2 cellular contexts compared by ENCODE assay signal in genomic region chr16:46920402-46921068, GRCh38.
A peak's percentile ranks its signal among the peaks of the same experiment; 100 is the strongest.
TF ChIP-seq lines count a peak whose summit lies in the region.

No MANE protein-coding gene starts in this region.

TF ChIP-seq in HCT116, 20 proteins besides CTCF, POLR2A, EP300 and RAD21 (continued from another document):
- TF ChIP-seq JUND (IDR thresholded peaks at IDR 0.05) (peak; percentile 30; the same call in 1 of the 2 replicates), ELF1 (IDR thresholded peaks at IDR 0.05; ENCODE audit: borderline replicate concordance, low read depth) (no peak), YY1 (IDR thresholded peaks at IDR 0.05; ENCODE audit: extremely low read depth, insufficient replicate concordance, low read depth, low read length) (peak; percentile 14)
- TF ChIP-seq, protein P1, sequence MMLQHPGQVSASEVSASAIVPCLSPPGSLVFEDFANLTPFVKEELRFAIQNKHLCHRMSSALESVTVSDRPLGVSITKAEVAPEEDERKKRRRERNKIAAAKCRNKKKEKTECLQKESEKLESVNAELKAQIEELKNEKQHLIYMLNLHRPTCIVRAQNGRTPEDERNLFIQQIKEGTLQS (IDR thresholded peaks at IDR 0.05): no peak
TF ChIP-seq in HCT116: peak in this region for 4.

TF ChIP-seq in SK-N-SH treated with all-trans-retinoic acid at 6 μM for 48 hours, 23 proteins besides CTCF, POLR2A, EP300 and RAD21 (continued from another document):
- TF ChIP-seq, protein P2, sequence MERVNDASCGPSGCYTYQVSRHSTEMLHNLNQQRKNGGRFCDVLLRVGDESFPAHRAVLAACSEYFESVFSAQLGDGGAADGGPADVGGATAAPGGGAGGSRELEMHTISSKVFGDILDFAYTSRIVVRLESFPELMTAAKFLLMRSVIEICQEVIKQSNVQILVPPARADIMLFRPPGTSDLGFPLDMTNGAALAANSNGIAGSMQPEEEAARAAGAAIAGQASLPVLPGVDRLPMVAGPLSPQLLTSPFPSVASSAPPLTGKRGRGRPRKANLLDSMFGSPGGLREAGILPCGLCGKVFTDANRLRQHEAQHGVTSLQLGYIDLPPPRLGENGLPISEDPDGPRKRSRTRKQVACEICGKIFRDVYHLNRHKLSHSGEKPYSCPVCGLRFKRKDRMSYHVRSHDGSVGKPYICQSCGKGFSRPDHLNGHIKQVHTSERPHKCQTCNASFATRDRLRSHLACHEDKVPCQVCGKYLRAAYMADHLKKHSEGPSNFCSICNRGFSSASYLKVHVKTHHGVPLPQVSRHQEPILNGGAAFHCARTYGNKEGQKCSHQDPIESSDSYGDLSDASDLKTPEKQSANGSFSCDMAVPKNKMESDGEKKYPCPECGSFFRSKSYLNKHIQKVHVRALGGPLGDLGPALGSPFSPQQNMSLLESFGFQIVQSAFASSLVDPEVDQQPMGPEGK (CRISPR knock-in tag; IDR thresholded peaks at IDR 0.05; ENCODE audit: borderline replicate concordance): no peak
- TF ChIP-seq ZNF8 (CRISPR knock-in tag; IDR thresholded peaks at IDR 0.05): no peak
- no peak for TF ChIP-seq RARB (CRISPR knock-in tag; IDR thresholded peaks at IDR 0.05)
- TF ChIP-seq, protein P3, sequence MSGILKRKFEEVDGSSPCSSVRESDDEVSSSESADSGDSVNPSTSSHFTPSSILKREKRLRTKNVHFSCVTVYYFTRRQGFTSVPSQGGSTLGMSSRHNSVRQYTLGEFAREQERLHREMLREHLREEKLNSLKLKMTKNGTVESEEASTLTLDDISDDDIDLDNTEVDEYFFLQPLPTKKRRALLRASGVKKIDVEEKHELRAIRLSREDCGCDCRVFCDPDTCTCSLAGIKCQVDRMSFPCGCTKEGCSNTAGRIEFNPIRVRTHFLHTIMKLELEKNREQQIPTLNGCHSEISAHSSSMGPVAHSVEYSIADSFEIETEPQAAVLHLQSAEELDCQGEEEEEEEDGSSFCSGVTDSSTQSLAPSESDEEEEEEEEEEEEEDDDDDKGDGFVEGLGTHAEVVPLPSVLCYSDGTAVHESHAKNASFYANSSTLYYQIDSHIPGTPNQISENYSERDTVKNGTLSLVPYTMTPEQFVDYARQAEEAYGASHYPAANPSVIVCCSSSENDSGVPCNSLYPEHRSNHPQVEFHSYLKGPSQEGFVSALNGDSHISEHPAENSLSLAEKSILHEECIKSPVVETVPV (CRISPR knock-in tag; IDR thresholded peaks at IDR 0.05): no peak
- TF ChIP-seq, protein P4, sequence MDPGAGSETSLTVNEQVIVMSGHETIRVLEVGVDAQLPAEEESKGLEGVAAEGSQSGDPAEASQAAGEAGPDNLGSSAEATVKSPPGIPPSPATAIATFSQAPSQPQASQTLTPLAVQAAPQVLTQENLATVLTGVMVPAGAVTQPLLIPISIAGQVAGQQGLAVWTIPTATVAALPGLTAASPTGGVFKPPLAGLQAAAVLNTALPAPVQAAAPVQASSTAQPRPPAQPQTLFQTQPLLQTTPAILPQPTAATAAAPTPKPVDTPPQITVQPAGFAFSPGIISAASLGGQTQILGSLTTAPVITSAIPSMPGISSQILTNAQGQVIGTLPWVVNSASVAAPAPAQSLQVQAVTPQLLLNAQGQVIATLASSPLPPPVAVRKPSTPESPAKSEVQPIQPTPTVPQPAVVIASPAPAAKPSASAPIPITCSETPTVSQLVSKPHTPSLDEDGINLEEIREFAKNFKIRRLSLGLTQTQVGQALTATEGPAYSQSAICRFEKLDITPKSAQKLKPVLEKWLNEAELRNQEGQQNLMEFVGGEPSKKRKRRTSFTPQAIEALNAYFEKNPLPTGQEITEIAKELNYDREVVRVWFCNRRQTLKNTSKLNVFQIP (CRISPR knock-in tag; IDR thresholded peaks at IDR 0.05; ENCODE audit: borderline replicate concordance, low read depth): no peak
- no peak for TF ChIP-seq ZNF565 (CRISPR knock-in tag; conservative IDR thresholded peaks at IDR 0.05; ENCODE audit: low read depth)
- no peak for TF ChIP-seq OSR1 (CRISPR knock-in tag; IDR thresholded peaks at IDR 0.05)
- no peak for TF ChIP-seq GLIS3 (CRISPR knock-in tag; IDR thresholded peaks at IDR 0.05)
- TF ChIP-seq ARNTL (CRISPR knock-in tag; IDR thresholded peaks at IDR 0.05; ENCODE audit: borderline replicate concordance, low read depth): no peak
- TF ChIP-seq, protein P5, sequence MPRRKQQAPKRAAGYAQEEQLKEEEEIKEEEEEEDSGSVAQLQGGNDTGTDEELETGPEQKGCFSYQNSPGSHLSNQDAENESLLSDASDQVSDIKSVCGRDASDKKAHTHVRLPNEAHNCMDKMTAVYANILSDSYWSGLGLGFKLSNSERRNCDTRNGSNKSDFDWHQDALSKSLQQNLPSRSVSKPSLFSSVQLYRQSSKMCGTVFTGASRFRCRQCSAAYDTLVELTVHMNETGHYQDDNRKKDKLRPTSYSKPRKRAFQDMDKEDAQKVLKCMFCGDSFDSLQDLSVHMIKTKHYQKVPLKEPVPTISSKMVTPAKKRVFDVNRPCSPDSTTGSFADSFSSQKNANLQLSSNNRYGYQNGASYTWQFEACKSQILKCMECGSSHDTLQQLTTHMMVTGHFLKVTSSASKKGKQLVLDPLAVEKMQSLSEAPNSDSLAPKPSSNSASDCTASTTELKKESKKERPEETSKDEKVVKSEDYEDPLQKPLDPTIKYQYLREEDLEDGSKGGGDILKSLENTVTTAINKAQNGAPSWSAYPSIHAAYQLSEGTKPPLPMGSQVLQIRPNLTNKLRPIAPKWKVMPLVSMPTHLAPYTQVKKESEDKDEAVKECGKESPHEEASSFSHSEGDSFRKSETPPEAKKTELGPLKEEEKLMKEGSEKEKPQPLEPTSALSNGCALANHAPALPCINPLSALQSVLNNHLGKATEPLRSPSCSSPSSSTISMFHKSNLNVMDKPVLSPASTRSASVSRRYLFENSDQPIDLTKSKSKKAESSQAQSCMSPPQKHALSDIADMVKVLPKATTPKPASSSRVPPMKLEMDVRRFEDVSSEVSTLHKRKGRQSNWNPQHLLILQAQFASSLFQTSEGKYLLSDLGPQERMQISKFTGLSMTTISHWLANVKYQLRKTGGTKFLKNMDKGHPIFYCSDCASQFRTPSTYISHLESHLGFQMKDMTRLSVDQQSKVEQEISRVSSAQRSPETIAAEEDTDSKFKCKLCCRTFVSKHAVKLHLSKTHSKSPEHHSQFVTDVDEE (CRISPR knock-in tag; IDR thresholded peaks at IDR 0.05): no peak
- TF ChIP-seq ISL1 (CRISPR knock-in tag; IDR thresholded peaks at IDR 0.05): no peak
- TF ChIP-seq ZFP30 (CRISPR knock-in tag; IDR thresholded peaks at IDR 0.05): no peak
- TF ChIP-seq ZC3H10 (CRISPR knock-in tag; IDR thresholded peaks at IDR 0.05): no peak
